13 cellular contexts compared by ENCODE assay signal in genomic region chr20:34403908-34404307, GRCh38. TPM values are rescaled to one million over a fixed set of nuclear protein-coding genes. Genes with fewer than 3 reads are reported as not detected.
DNase-seq lines count a peak whose midpoint lies in the region; ATAC-seq, FAIRE-seq and TF ChIP-seq lines count a peak whose summit lies in the region.
"Had no signal": no experiment of that assay in that cellular context is flagged by ENCODE, and none has a peak within 500 bp of the region (broad histone marks: within the 10 kb centered on the region; RNA-seq: fewer than 3 reads in every experiment).

No MANE protein-coding gene starts in this region.

- FAIRE-seq in G401.6 (lab: Jason Lieb, UNC) (peak; percentile 45), HepG2 (lab: Jason Lieb, UNC) (no peak), RCC 7860 (lab: Jason Lieb, UNC) (no peak)
- FAIRE-seq: D721Med had no signal

- BruUV-seq in HepG2 (replicated peaks; lab: Mats Ljungman, UMichigan), result no TSS peak

- peak; percentile 43 for DNase-seq in GM20000 (ENCODE audit: low spot score)
- peak; percentile 13 to 51 for DNase-seq in NOMO-1 (lab: John Stamatoyannopoulos, UW; ENCODE audit: unreplicated experiment in 2 of 2)
- no peak for DNase-seq in HepG2 (ENCODE audit: low spot score)
- DNase-seq in DMS153 (lab: John Stamatoyannopoulos, UW), result no peak
- DNase-seq in RCC 7860 (ENCODE audit: low spot score), result no peak
- no peak for DNase-seq in uterus
- DNase-seq: activated CD4-positive, alpha-beta T cell treated with anti-CD3 and anti-CD28 coated beads for 48 hours; NCI-H1694; SHP77 had no signal

- no peak for TF ChIP-seq RAD21 in HepG2 (CRISPR knock-in tag; IDR thresholded peaks at IDR 0.05)

- H3K36me3 ChIP-seq in HepG2 (replicated peaks in 1 of 2; ENCODE audit: control insufficient read depth in 1 of 2, insufficient read depth in 2 of 2, low read length in 2 of 2) (peaks cover 9 to 22% of the 10 kb centered on the region in 2 experiments; a peak in 4 of 5 replicates), uterus (no peaks in the 10 kb centered on the region)

- no peak overlapping the region for H3K9ac ChIP-seq in HepG2 (ENCODE audit: insufficient read depth, low read depth, low read length)

- intact Hi-C loops in HepG2 (cut with micrococcal nuclease; ENCODE audit: unreplicated experiment) (loop anchor here (1.0 kb wide), 1 partner anchor 92 kb away; no protein-coding TSS in a partner anchor), uterus (cut with DNase I; ENCODE audit: low total_unique reads) (no loop called here)

- 95% methylated on average over 1 of the region's 1 CpG for WGBS in HepG2 (ENCODE audit: low lambda C conversion rate)

- POLR2A ChIA-PET in HepG2 (lab: Yijun Ruan, JAX), result interaction anchor here (1.6 to 6.0 kb wide), 3 partner anchors 41 to 93 kb away, joined by 5 to 29 read pairs (median 10); partner anchors contain the start of gene ITCH

- H4K20me1 ChIP-seq in HepG2 (ENCODE audit: insufficient read depth, low read length), result peaks cover 37% of the 10 kb centered on the region

- no peak for TF ChIP-seq CTCF in GM20000 (IDR thresholded peaks at IDR 0.05; ENCODE audit: extremely low read depth, missing control alignments)
- no peak for TF ChIP-seq CTCF in HepG2 (CRISPR knock-in tag; IDR thresholded peaks at IDR 0.05)
- no peak for TF ChIP-seq CTCF in uterus (IDR thresholded peaks at IDR 0.05)

- peaks cover 76% of the 10 kb centered on the region for H3K79me2 ChIP-seq in HepG2 (ENCODE audit: insufficient read depth, low read length)

- no peaks in the 10 kb centered on the region for H3K27me3 ChIP-seq in HepG2 (ENCODE audit: control insufficient read depth in 1 of 2, insufficient read depth in 2 of 2, low read length in 2 of 2)
- no peaks in the 10 kb centered on the region for H3K27me3 ChIP-seq in uterus

- no peaks in the 10 kb centered on the region for H3K9me3 ChIP-seq in HepG2 (ENCODE audit: low read length)
- H3K9me3 ChIP-seq in uterus, result no peaks in the 10 kb centered on the region

- CTCF ChIA-PET in HepG2 (lab: Yijun Ruan, JAX; ENCODE audit: low intra/inter-chr PET ratio, low total read pairs), result interaction anchor here (2.4 kb wide), 1 partner anchor 91 kb away, joined by 9 read pairs; no protein-coding TSS in a partner anchor

- H3K4me1 ChIP-seq in HepG2 (ENCODE audit: insufficient read depth, low read length) (peaks cover 95% of the 10 kb centered on the region), uterus (no peaks in the 10 kb centered on the region)

- no peak overlapping the region for H3K4me2 ChIP-seq in HepG2 (ENCODE audit: low read depth, low read length)

- H3K4me3 ChIP-seq in HepG2 (replicated peaks in 1 of 3; ENCODE audit: insufficient read depth in 1 of 3, low read depth in 2 of 3, low read length in 3 of 3), result no peak overlapping the region
- H3K4me3 ChIP-seq in uterus, result no peak overlapping the region

- TF ChIP-seq POLR2A in HepG2 (IDR thresholded peaks at IDR 0.05; ENCODE audit: insufficient read depth in 1 of 2, low read depth in 2 of 2, low read length in 2 of 2), result no peak
- no peak for TF ChIP-seq POLR2A in uterus (IDR thresholded peaks at IDR 0.05)

- no peak overlapping the region for H2AFZ ChIP-seq in HepG2 (ENCODE audit: low read length)

- ATAC-seq in HepG2, result no peak
- no peak for ATAC-seq in GM21825 (IDR thresholded peaks at IDR 0.05; ENCODE audit: unreplicated experiment)
- ATAC-seq: HCT116 had no signal

- H3K27ac ChIP-seq in HepG2 (ENCODE audit: extremely low read length, insufficient read depth, low read length) (peak overlapping the region; percentile 54), uterus (no peak overlapping the region)

- in situ Hi-C loops in HepG2 (cut with HindIII; ENCODE audit: extremely low pct_ligation_motif_present, low pct_unique_long_range_greater_than_20kb), result no loop called here

- TF ChIP-seq EP300 in HepG2 (IDR thresholded peaks at IDR 0.05; ENCODE audit: low read depth in 2 of 2, low read length in 2 of 2) (no peak), HepG2 (CRISPR knock-in tag; IDR thresholded peaks at IDR 0.05; ENCODE audit: borderline replicate concordance) (no peak)

TF ChIP-seq in HepG2, 621 proteins besides CTCF, POLR2A, EP300 and RAD21 (continues in another document):
- no peak for TF ChIP-seq ZNF7 (CRISPR knock-in tag; IDR thresholded peaks at IDR 0.05)
- TF ChIP-seq ZBTB34 (CRISPR knock-in tag; IDR thresholded peaks at IDR 0.05), result no peak
- no peak for TF ChIP-seq SNAPC2 (CRISPR knock-in tag; IDR thresholded peaks at IDR 0.05)
- TF ChIP-seq MEIS2 (CRISPR knock-in tag; IDR thresholded peaks at IDR 0.05), result no peak
- no peak for TF ChIP-seq ZNF589 (CRISPR knock-in tag; conservative IDR thresholded peaks at IDR 0.05)

RNA-seq across cellular contexts. Expression of gene ITCH, which starts 40.8 kb away (rescaled TPM):
- 112 and 162 TPM in 2 replicates for total RNA-seq in HepG2 (2016; rRNA removed; fragmentation: Illumina TruSeq; extraction: Trizol)
- 73.1 and 80.6 TPM in 2 replicates for total RNA-seq in HepG2 (2016; cell fraction: cytosol; rRNA removed; fragmentation: Illumina TruSeq; extraction: Trizol; ENCODE audit: low read depth)
- total RNA-seq in HepG2 (2016; cell fraction: insoluble cytoplasmic fraction; rRNA removed; fragmentation: Illumina TruSeq; extraction: Trizol), result 111 and 151 TPM in 2 replicates
- 75.4 and 81.7 TPM in 2 replicates for total RNA-seq in HepG2 (2016; cell fraction: membrane; rRNA removed; fragmentation: Illumina TruSeq; extraction: Trizol)
- 124 and 131 TPM in 2 replicates for total RNA-seq in HepG2 (2016; cell fraction: nucleus; rRNA removed; fragmentation: Illumina TruSeq; extraction: Trizol)
- 17.4 and 20.5 TPM in 2 replicates for polyA plus RNA-seq in HepG2 (2011; rRNA removed)
- 7.4 and 12.7 TPM in 2 replicates for polyA plus RNA-seq in HepG2 (2011; cell fraction: cytosol; rRNA removed)
- 12.2 and 17.3 TPM in 2 replicates for polyA plus RNA-seq in HepG2 (2011; cell fraction: nucleus; rRNA removed)
- 44.6 and 45.2 TPM in 2 replicates for polyA plus RNA-seq in HepG2 (2012)
- 5.3 and 6.3 TPM in 2 replicates for polyA plus RNA-seq in HepG2 (2016; cell fraction: cytosol; fragmentation: Illumina TruSeq; extraction: Trizol; ENCODE audit: low read depth)
- polyA plus RNA-seq in HepG2 (2016; cell fraction: insoluble cytoplasmic fraction; fragmentation: Illumina TruSeq; extraction: Trizol; ENCODE audit: low read depth), result 65.3 and 70.7 TPM in 2 replicates
- polyA plus RNA-seq in HepG2 (2016; cell fraction: membrane; fragmentation: Illumina TruSeq; extraction: Trizol; ENCODE audit: low read depth), result 15.2 and 15.3 TPM in 2 replicates
- polyA plus RNA-seq in HepG2 (2016; cell fraction: nucleus; fragmentation: Illumina TruSeq; extraction: Trizol; ENCODE audit: insufficient read depth, low read depth), result 55.0 and 61.2 TPM in 2 replicates
- polyA minus RNA-seq in HepG2 (2011; rRNA and poly(A)+ RNA removed; ENCODE audit: low replicate concordance), result 30.6 and 37.6 TPM in 2 replicates
- 38.7 and 40.1 TPM in 2 replicates for polyA minus RNA-seq in HepG2 (2011; cell fraction: cytosol; rRNA and poly(A)+ RNA removed)
- polyA minus RNA-seq in HepG2 (2011; cell fraction: nucleus; rRNA and poly(A)+ RNA removed), result 79.4 and 86.2 TPM in 2 replicates
- 10 to 100 TPM; 35.6 to 97.9 (median 65.4) TPM for total RNA-seq in uterus

Comparison
In these comparisons a context has a peak if more than half of its experiments do, and no peak if none do; other contexts are left out.
1. DNase-seq: peak in GM20000 (single experiment) and NOMO-1 (2 of 2); none in HepG2 (single experiment), DMS153 (single experiment), RCC 7860 (single experiment) and uterus (0 of 2).